Comparison of ENCODE assay signal across 11 cellular contexts in the genomic region with DNA sequence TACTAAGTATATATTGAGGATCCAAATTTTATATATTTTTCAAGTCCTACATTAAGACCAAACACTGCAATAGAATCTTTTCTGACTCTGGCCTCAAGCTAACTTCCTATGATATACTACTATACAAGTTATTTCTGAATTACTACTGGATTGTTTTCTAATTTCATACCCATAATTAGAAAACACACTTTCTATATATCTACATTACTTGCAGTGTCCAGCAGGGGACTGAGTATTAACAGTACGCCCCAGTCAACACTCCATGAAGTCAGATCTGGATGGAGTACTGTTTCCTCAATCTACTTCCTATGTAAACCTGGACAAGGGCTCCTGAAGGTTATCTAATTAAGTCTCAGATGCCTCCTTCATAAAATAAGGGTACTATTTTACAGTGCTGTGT.
A peak's percentile ranks its signal among the peaks of the same experiment; 100 is the strongest.
DNase-seq lines count a peak whose midpoint lies in the region; ATAC-seq and TF ChIP-seq lines count a peak whose summit lies in the region.
"Had no signal": no experiment of that assay in that cellular context is flagged by ENCODE, and none has a peak within 500 bp of the region (broad histone marks: within the 10 kb centered on the region; RNA-seq: fewer than 3 reads in every experiment).

No MANE protein-coding gene starts in this region.

- WGBS in transverse colon (ENCODE audit: low coverage in 1 of 2), 2 donors, result 67 to 89% methylated on average over 1 of the region's 1 CpG

- H3K27me3 ChIP-seq in transverse colon, result no peaks in the 10 kb centered on the region
- H3K27me3 ChIP-seq: heart right ventricle, neutrophil had no signal

- ATAC-seq in HG02588 (IDR thresholded peaks at IDR 0.05; ENCODE audit: unreplicated experiment), result no peak
- ATAC-seq: heart right ventricle had no signal

- H3K27ac Mint-ChIP-seq in activated T-helper 1 cell treated with anti-CD3 and anti-CD28 coated beads, Interleukin-12 subunit alpha, Interleukin-12 subunit beta, Interleukin-2, Interleukin-4 antibody, amounts not matched to agents 30 ng/mL and 10 ng/mL and 1 ng/mL, durations not matched to agents 14 hours and 24 hours and 36 hours, result no peak overlapping the region

- H3K9me3 Mint-ChIP-seq in activated T-helper 1 cell treated with anti-CD3 and anti-CD28 coated beads, Interleukin-12 subunit alpha, Interleukin-12 subunit beta, Interleukin-2, Interleukin-4 antibody, amounts not matched to agents 30 ng/mL and 10 ng/mL and 1 ng/mL, durations not matched to agents 14 hours and 24 hours and 36 hours, result no peaks in the 10 kb centered on the region

- POLR2A ChIA-PET in RWPE1 (lab: Yijun Ruan, JAX; ENCODE audit: low non-redundant PET), result no interaction called here

- no peak for TF ChIP-seq POLR2A in transverse colon (IDR thresholded peaks at IDR 0.05)

- in situ Hi-C loops in transverse colon (cut with MboI; ENCODE audit: low pct_ligation_motif_present in 1 of 4, low pct_unique_long_range_greater_than_20kb in 1 of 4, low sequenced_read_pairs in 3 of 4), result no loop called here

- H3K27me3 Mint-ChIP-seq in activated T-helper 1 cell treated with anti-CD3 and anti-CD28 coated beads, Interleukin-12 subunit alpha, Interleukin-12 subunit beta, Interleukin-2, Interleukin-4 antibody, amounts not matched to agents 30 ng/mL and 10 ng/mL and 1 ng/mL, durations not matched to agents 14 hours and 24 hours and 36 hours (ENCODE audit: insufficient read depth), result no peaks in the 10 kb centered on the region

- H3K27ac ChIP-seq in RWPE1 (no peak overlapping the region), transverse colon (no peak overlapping the region)
- H3K27ac ChIP-seq: heart right ventricle, neutrophil had no signal

- H3K4me1 ChIP-seq in transverse colon, result no peaks in the 10 kb centered on the region

- TF ChIP-seq CTCF in AG09309 (IDR thresholded peaks at IDR 0.05; ENCODE audit: control insufficient read depth, insufficient read depth, low read depth, low read length, missing control alignments) (peak; percentile 33), GM12874 (IDR thresholded peaks at IDR 0.05; ENCODE audit: insufficient read depth, low read depth, low read length) (peak; percentile 15; the same call in 1 of the 2 replicates), RWPE1 (conservative IDR thresholded peaks at IDR 0.05; ENCODE audit: low read depth) (peak; percentile 24; the same call in 1 of the 2 replicates), foreskin fibroblast (IDR thresholded peaks at IDR 0.05; ENCODE audit: low read depth, low read length) (peak; percentile 25), transverse colon (IDR thresholded peaks at IDR 0.05) (peak in 1 of 5 experiments; percentile 22)

- no peak overlapping the region for H3K4me3 Mint-ChIP-seq in activated T-helper 1 cell treated with anti-CD3 and anti-CD28 coated beads, Interleukin-12 subunit alpha, Interleukin-12 subunit beta, Interleukin-2, Interleukin-4 antibody, amounts not matched to agents 30 ng/mL and 10 ng/mL and 1 ng/mL, durations not matched to agents 14 hours and 24 hours and 36 hours

- no peaks in the 10 kb centered on the region for H3K4me1 Mint-ChIP-seq in activated T-helper 1 cell treated with anti-CD3 and anti-CD28 coated beads, Interleukin-12 subunit alpha, Interleukin-12 subunit beta, Interleukin-2, Interleukin-4 antibody, amounts not matched to agents 30 ng/mL and 10 ng/mL and 1 ng/mL, durations not matched to agents 14 hours and 24 hours and 36 hours (ENCODE audit: low read depth)

- H3K9me3 ChIP-seq in transverse colon, result no peaks in the 10 kb centered on the region
- H3K9me3 ChIP-seq: heart right ventricle, neutrophil had no signal

- CTCF ChIA-PET in RWPE1 (lab: Yijun Ruan, JAX), result no interaction called here

- intact Hi-C loops in activated T-helper 1 cell treated with anti-CD3 and anti-CD28 coated beads, Interleukin-12 subunit alpha, Interleukin-12 subunit beta, Interleukin-2, Interleukin-4 antibody, amounts not matched to agents 30 ng/mL and 10 ng/mL and 1 ng/mL, durations not matched to agents 14 hours and 24 hours and 36 hours (cut with micrococcal nuclease), result no loop called here
- intact Hi-C loops in transverse colon (cut with DNase I; ENCODE audit: low total_unique reads), result no loop called here

- DNase-seq in AG09309 (ENCODE audit: low read depth) (no peak), RWPE1 (ENCODE audit: low spot score) (no peak), foreskin fibroblast (peak in 1 of 2 donors; percentile 24), transverse colon (no peak), NCI-H1048 (lab: John Stamatoyannopoulos, UW) (no peak)
- DNase-seq in activated T-helper 1 cell treated with anti-CD3 and anti-CD28 coated beads, Interleukin-12 subunit alpha, Interleukin-12 subunit beta, Interleukin-2, Interleukin-4 antibody, amounts not matched to agents 30 ng/mL and 10 ng/mL and 1 ng/mL, durations not matched to agents 14 hours and 24 hours and 36 hours (ENCODE audit: low spot score), result no peak
- DNase-seq: aorta, heart right ventricle had no signal

- no peaks in the 10 kb centered on the region for H3K36me3 Mint-ChIP-seq in activated T-helper 1 cell treated with anti-CD3 and anti-CD28 coated beads, Interleukin-12 subunit alpha, Interleukin-12 subunit beta, Interleukin-2, Interleukin-4 antibody, amounts not matched to agents 30 ng/mL and 10 ng/mL and 1 ng/mL, durations not matched to agents 14 hours and 24 hours and 36 hours (ENCODE audit: low read depth)

- no peaks in the 10 kb centered on the region for H3K36me3 ChIP-seq in transverse colon
- H3K36me3 ChIP-seq: heart right ventricle, neutrophil had no signal

- no peak for TF ChIP-seq EP300 in transverse colon (IDR thresholded peaks at IDR 0.05; ENCODE audit: low read depth)

- H3K4me3 ChIP-seq in AG09309 (ENCODE audit: control insufficient read depth, low read depth, low read length) (no peak overlapping the region), foreskin fibroblast (ENCODE audit: low read depth in 1 of 2, low read length in 2 of 2) (no peak overlapping the region), transverse colon (no peak overlapping the region)
- H3K4me3 ChIP-seq: heart right ventricle had no signal
